In genomic region chr1:218679988-218680743, GRCh38 we compare ENCODE assay signal across 17 cellular contexts.
"Had no signal": no experiment of that assay in that cellular context is flagged by ENCODE, and none has a peak within 500 bp of the region (broad histone marks: within the 10 kb centered on the region; RNA-seq: fewer than 3 reads in every experiment).

No MANE protein-coding gene starts in this region.

- H3K9me3 Mint-ChIP-seq: activated T-helper 1 cell treated with anti-CD3 and anti-CD28 coated beads, Interleukin-12 subunit alpha, Interleukin-12 subunit beta, Interleukin-2, Interleukin-4 antibody, amounts not matched to agents 30 ng/mL and 10 ng/mL and 1 ng/mL, durations not matched to agents 14 hours and 24 hours and 36 hours; endodermal cell; nephron progenitor cell; stimulated activated memory B cell treated with anti-CD40 and anti-IgM and Interleukin-4, amounts not matched to agents 10 μg/mL and 1 μg/mL and 100 μg/mL, for 72 hours; WTC11 had no signal

- H3K27me3 Mint-ChIP-seq: activated CD4-positive, alpha-beta T cell treated with anti-CD3 and anti-CD28 coated beads for 36 hours; progenitor cell of endocrine pancreas; stimulated activated memory B cell treated with anti-CD40 and anti-IgM and Interleukin-4, amounts not matched to agents 10 μg/mL and 1 μg/mL and 100 μg/mL, for 72 hours; T-cell had no signal

- ATAC-seq: activated CD4-positive, alpha-beta T cell treated with anti-CD3 and anti-CD28 coated beads for 36 hours; activated naive CD4-positive, alpha-beta T cell treated with anti-CD3 and anti-CD28 coated beads, Interleukin-2, amount 50 U/mL, for 72 hours; right cardiac atrium; SK-N-SH treated with all-trans-retinoic acid at 6 μM for 48 hours; stimulated activated memory B cell treated with anti-CD40 and anti-IgM and Interleukin-4, amounts not matched to agents 10 μg/mL and 1 μg/mL and 100 μg/mL, for 72 hours; T-cell; WTC11 had no signal

- DNase-seq: activated CD4-positive, alpha-beta T cell treated with anti-CD3 and anti-CD28 coated beads for 36 hours; activated CD4-positive, alpha-beta T cell treated with anti-CD3 and anti-CD28 coated beads, Interleukin-2, amount 50 U/mL, for 48 hours; activated gamma-delta T cell treated with Interleukin-2 at 50 U/mL for 16 hours; endodermal cell; erythroblast; nephron progenitor cell; occipital lobe; right cardiac atrium; stimulated activated CD4-positive, alpha-beta T cell treated with anti-CD3 and anti-CD28 coated beads, Interleukin-4, amount 100 ng/mL, for 4 hours; T-cell had no signal

- H3K36me3 Mint-ChIP-seq: activated naive CD4-positive, alpha-beta T cell treated with anti-CD3 and anti-CD28 coated beads, Interleukin-2, amount 50 U/mL, for 72 hours; stimulated activated memory B cell treated with anti-CD40 and anti-IgM and Interleukin-4, amounts not matched to agents 10 μg/mL and 1 μg/mL and 100 μg/mL, for 72 hours; T-cell; WTC11 had no signal

- H3K4me3 Mint-ChIP-seq: activated CD4-positive, alpha-beta T cell treated with anti-CD3 and anti-CD28 coated beads for 36 hours; activated T-helper 1 cell treated with anti-CD3 and anti-CD28 coated beads, Interleukin-12 subunit alpha, Interleukin-12 subunit beta, Interleukin-2, Interleukin-4 antibody, amounts not matched to agents 30 ng/mL and 10 ng/mL and 1 ng/mL, durations not matched to agents 14 hours and 24 hours and 36 hours; endodermal cell; nephron progenitor cell; stimulated activated memory B cell treated with anti-CD40 and anti-IgM and Interleukin-4, amounts not matched to agents 10 μg/mL and 1 μg/mL and 100 μg/mL, for 72 hours; T-cell; WTC11 had no signal

- H3K27ac Mint-ChIP-seq: activated CD4-positive, alpha-beta T cell treated with anti-CD3 and anti-CD28 coated beads for 36 hours; activated naive CD4-positive, alpha-beta T cell treated with anti-CD3 and anti-CD28 coated beads, Interleukin-2, amount 50 U/mL, for 72 hours; activated T-helper 1 cell treated with anti-CD3 and anti-CD28 coated beads, Interleukin-12 subunit alpha, Interleukin-12 subunit beta, Interleukin-2, Interleukin-4 antibody, amounts not matched to agents 30 ng/mL and 10 ng/mL and 1 ng/mL, durations not matched to agents 14 hours and 24 hours and 36 hours; endodermal cell; nephron progenitor cell; progenitor cell of endocrine pancreas; stimulated activated memory B cell treated with anti-CD40 and anti-IgM and Interleukin-4, amounts not matched to agents 10 μg/mL and 1 μg/mL and 100 μg/mL, for 72 hours; T-cell; WTC11 had no signal

- H3K4me1 Mint-ChIP-seq: activated CD4-positive, alpha-beta T cell treated with anti-CD3 and anti-CD28 coated beads for 36 hours; stimulated activated memory B cell treated with anti-CD40 and anti-IgM and Interleukin-4, amounts not matched to agents 10 μg/mL and 1 μg/mL and 100 μg/mL, for 72 hours; T-cell had no signal

- H3K4me3 ChIP-seq: lung had no signal
